In genomic region chr4:123997116-123997515, GRCh38 we compare ENCODE assay signal across 16 cellular contexts.
A peak's percentile ranks its signal among the peaks of the same experiment; 100 is the strongest.
DNase-seq lines count a peak whose midpoint lies in the region; ATAC-seq and TF ChIP-seq lines count a peak whose summit lies in the region.
"Had no signal": no experiment of that assay in that cellular context is flagged by ENCODE, and none has a peak within 500 bp of the region (broad histone marks: within the 10 kb centered on the region; RNA-seq: fewer than 3 reads in every experiment).

No MANE protein-coding gene starts in this region.

- ATAC-seq in HG03025 (IDR thresholded peaks at IDR 0.05; ENCODE audit: low FRiP score, unreplicated experiment) (no peak), HG03354 (IDR thresholded peaks at IDR 0.05; ENCODE audit: poor library complexity, severe bottlenecking, unreplicated experiment) (no peak), GM21423 (IDR thresholded peaks at IDR 0.05; ENCODE audit: unreplicated experiment) (no peak)
- ATAC-seq: activated T-cell treated with anti-CD3 and anti-CD28 coated beads, Interleukin-2, amount 50 U/mL, for 72 hours had no signal

- H3K4me3 ChIP-seq in astrocyte of the spinal cord (ENCODE audit: low read depth, low read length): no peak overlapping the region
- H3K4me3 ChIP-seq in mesodermal cell (ENCODE audit: extremely low read depth, insufficient read depth, low read length, poor library complexity, severe bottlenecking): no peak overlapping the region
- H3K4me3 ChIP-seq: adrenal gland, pancreas, thoracic aorta had no signal

- H3K27ac ChIP-seq in C4-2B: no peak overlapping the region
- H3K27ac ChIP-seq in mesodermal cell (ENCODE audit: low read depth, low read length, severe bottlenecking): peak overlapping the region; percentile 48
- H3K27ac ChIP-seq: adrenal gland, pancreas, thoracic aorta had no signal

- in situ Hi-C loops in astrocyte of the spinal cord (cut with HindIII; ENCODE audit: low sequenced_read_pairs): no loop called here

- 50% methylated on average over 1 of the region's 2 CpGs; no CpG with 5 or more reads in 1 of the 2 experiments for WGBS in mesodermal cell (ENCODE audit: insufficient coverage in 2 of 2), 2 experiments

- no peaks in the 10 kb centered on the region for H3K36me3 ChIP-seq in mesodermal cell (ENCODE audit: control insufficient read depth, insufficient read depth, low read length)
- H3K36me3 ChIP-seq: adrenal gland, pancreas, thoracic aorta had no signal

- peaks cover 5% of the 10 kb centered on the region for H3K9me3 ChIP-seq in mesodermal cell (ENCODE audit: control insufficient read depth, low read length)
- H3K9me3 ChIP-seq: adrenal gland, pancreas had no signal

- DNase-seq in HT-29 (ENCODE audit: low spot score) (peak; percentile 83), astrocyte of the spinal cord (ENCODE audit: low read depth, low spot score) (peak; percentile 55), GM10266 (ENCODE audit: extremely low spot score) (no peak)
- DNase-seq: activated CD4-positive, alpha-beta T cell treated with anti-CD3 and anti-CD28 coated beads, Interleukin-2, amount 50 U/mL, for 1 hour; activated T-cell treated with anti-CD3 and anti-CD28 coated beads, Interleukin-2, amount 50 U/mL, for 72 hours; GDM1; NCI-H1930; T1000 had no signal

- TF ChIP-seq CTCF in C4-2B (conservative IDR thresholded peaks at IDR 0.05) (peak; percentile 22), astrocyte of the spinal cord (IDR thresholded peaks at IDR 0.05; ENCODE audit: low read depth, low read length) (peak; percentile 14), GM10266 (IDR thresholded peaks at IDR 0.05; ENCODE audit: control insufficient read depth, insufficient read depth, low read depth, missing control alignments) (no peak)

- no peaks in the 10 kb centered on the region for H3K4me1 ChIP-seq in mesodermal cell (ENCODE audit: control insufficient read depth, insufficient read depth, low read length, poor library complexity, severe bottlenecking)
- H3K4me1 ChIP-seq: adrenal gland, pancreas had no signal
